ENCODE assay signal across 20 cellular contexts in the genomic region with DNA sequence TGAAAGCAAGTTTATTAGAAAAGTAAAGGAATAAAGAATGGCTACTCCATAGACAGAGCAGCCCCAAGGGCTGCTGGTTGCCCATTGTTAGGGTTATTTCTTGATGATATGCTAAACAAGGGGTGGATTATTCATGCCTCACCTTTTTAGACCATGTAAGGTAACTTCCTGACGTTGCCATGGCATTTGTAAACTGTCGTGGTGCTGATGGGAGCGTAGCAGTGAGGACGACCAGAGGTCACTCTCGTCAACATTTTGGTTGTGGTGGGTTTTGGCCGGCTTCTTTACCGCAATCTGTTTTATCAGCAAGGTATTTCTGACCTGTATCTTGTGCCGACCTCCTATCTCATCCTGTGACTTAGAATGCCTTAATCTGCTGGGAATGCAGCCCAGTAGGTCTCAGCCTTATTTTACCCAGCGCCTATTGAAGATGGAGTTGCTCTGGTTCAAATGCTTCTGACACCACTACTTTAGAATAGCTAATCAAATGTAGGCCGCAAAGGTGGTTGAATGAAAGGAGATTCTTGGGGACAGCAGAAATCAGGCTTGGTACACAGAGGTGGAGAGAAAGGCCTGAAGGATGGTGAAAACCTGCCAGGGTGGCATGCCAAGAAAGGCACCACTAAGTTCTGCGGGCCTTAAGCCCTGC. TPM values are rescaled to one million over a fixed set of nuclear protein-coding genes. Genes with fewer than 3 reads are reported as not detected.
DNase-seq lines count a peak whose midpoint lies in the region; ATAC-seq and TF ChIP-seq lines count a peak whose summit lies in the region.
"Had no signal": no experiment of that assay in that cellular context is flagged by ENCODE, and none has a peak within 500 bp of the region (broad histone marks: within the 10 kb centered on the region; RNA-seq: fewer than 3 reads in every experiment).

No MANE protein-coding gene starts in this region.

- TF ChIP-seq POLR2A in spleen (IDR thresholded peaks at IDR 0.05): no peak

- peak overlapping the region in 4 of 7 donors; percentile 21 to 81 (median 71) for H3K4me3 Mint-ChIP-seq in CD8-positive, alpha-beta memory T cell
- H3K4me3 Mint-ChIP-seq in HFFc6 (peak overlapping the region; percentile 44; the same call in 1 of the 2 replicates), neural crest cell (peak overlapping the region; percentile 67)
- H3K4me3 Mint-ChIP-seq in central memory CD8-positive, alpha-beta T cell: peak overlapping the region; percentile 62

- peaks cover 5 to 7% of the 10 kb centered on the region in 2 donors for H3K27me3 Mint-ChIP-seq in CD8-positive, alpha-beta memory T cell
- H3K27me3 Mint-ChIP-seq in HFFc6 (ENCODE audit: insufficient read depth): peaks cover 65% of the 10 kb centered on the region
- no peaks in the 10 kb centered on the region for H3K27me3 Mint-ChIP-seq in central memory CD8-positive, alpha-beta T cell
- peaks cover 23% of the 10 kb centered on the region for H3K27me3 Mint-ChIP-seq in neural crest cell (ENCODE audit: low read depth)

- intact Hi-C loops in spleen (cut with DNase I; ENCODE audit: low total_unique reads): no loop called here

- ATAC-seq in central memory CD8-positive, alpha-beta T cell (replicated peaks; ENCODE audit: extremely low read depth, poor library complexity, severe bottlenecking): no peak
- ATAC-seq in HG02885 (IDR thresholded peaks at IDR 0.05; ENCODE audit: poor library complexity, unreplicated experiment): no peak
- ATAC-seq: Panc1 had no signal

- peaks cover 5% of the 10 kb centered on the region for H3K4me1 ChIP-seq in CD8-positive, alpha-beta memory T cell (ENCODE audit: insufficient read depth, low read length)
- peaks cover 5 to 34% (median 18%) of the 10 kb centered on the region in 6 donors for H3K4me1 ChIP-seq in spleen

- H3K27ac Mint-ChIP-seq in CD8-positive, alpha-beta memory T cell: no peak overlapping the region
- H3K27ac Mint-ChIP-seq in HFFc6 (no peak overlapping the region), neural crest cell (ENCODE audit: unreplicated experiment) (no peak overlapping the region)
- H3K27ac Mint-ChIP-seq in central memory CD8-positive, alpha-beta T cell (ENCODE audit: low read depth): no peak overlapping the region
- H3K27ac Mint-ChIP-seq: activated CD8-positive, alpha-beta memory T cell treated with anti-CD3 and anti-CD28 coated beads, Interleukin-2, amount 10 ng/mL, durations not matched to agents 7 days and 5 days; activated naive CD4-positive, alpha-beta T cell treated with anti-CD3 and anti-CD28 coated beads, Interleukin-2, amount 10 ng/mL, durations not matched to agents 7 days and 5 days had no signal

- no peaks in the 10 kb centered on the region for H3K27me3 ChIP-seq in CD8-positive, alpha-beta memory T cell (ENCODE audit: insufficient read depth, low read length, poor library complexity, severe bottlenecking)
- peaks cover 0 to 10% (median 0%) of the 10 kb centered on the region in 7 donors for H3K27me3 ChIP-seq in spleen (replicated peaks in 1 of 7)
- H3K27me3 ChIP-seq: cardiac muscle cell had no signal

- 93 to 96% (median 94%) methylated on average over 11 of the region's 11 CpGs for WGBS in spleen, 5 donors

- peaks cover 7 to 19% (median 8%) of the 10 kb centered on the region in 3 donors for H3K4me1 Mint-ChIP-seq in CD8-positive, alpha-beta memory T cell
- H3K4me1 Mint-ChIP-seq in HFFc6 (ENCODE audit: low read depth): no peaks in the 10 kb centered on the region
- H3K4me1 Mint-ChIP-seq in central memory CD8-positive, alpha-beta T cell: peaks cover 4% of the 10 kb centered on the region
- peaks cover 17% of the 10 kb centered on the region for H3K4me1 Mint-ChIP-seq in neural crest cell

- H3K36me3 ChIP-seq in CD8-positive, alpha-beta memory T cell (ENCODE audit: insufficient read depth, low read length): no peaks in the 10 kb centered on the region
- peaks cover 0 to 29% (median 0%) of the 10 kb centered on the region in 6 donors for H3K36me3 ChIP-seq in spleen
- H3K36me3 ChIP-seq: cardiac muscle cell, left lung had no signal

- no peak for DNase-seq in CD8-positive, alpha-beta memory T cell
- DNase-seq in HFFc6 (no peak), neural crest cell (ENCODE audit: low read depth, low spot score) (no peak), NCI-H446 (lab: John Stamatoyannopoulos, UW) (no peak), spleen (no peak)
- no peak for DNase-seq in central memory CD8-positive, alpha-beta T cell (ENCODE audit: low spot score in 2 of 2)
- DNase-seq: effector CD8-positive, alpha-beta T cell; HCEC 1CT; KG1; left lung; NCI-H1105 treated with DMSO at 0.1 percent for 48 hours; NCI-H2171; NCI-H774 had no signal

- POLR2A ChIA-PET in CD8-positive, alpha-beta memory T cell (lab: Charles Lee): no interaction called here

- no peaks in the 10 kb centered on the region for H3K9me3 ChIP-seq in CD8-positive, alpha-beta memory T cell (ENCODE audit: low read length)
- H3K9me3 ChIP-seq in spleen: no peaks in the 10 kb centered on the region
- H3K9me3 ChIP-seq: BLaER1 treated with 17β-estradiol and CSF1 and Interleukin-3, amounts not matched to agents 10 nM and 100 nM; left lung had no signal

- no peak overlapping the region for H3K27ac ChIP-seq in CD8-positive, alpha-beta memory T cell (ENCODE audit: low read depth, low read length)
- peak overlapping the region in 4 of 8 donors; percentile 60 to 82 (median 76) for H3K27ac ChIP-seq in spleen
- H3K27ac ChIP-seq: cardiac muscle cell, left lung, VCaP had no signal

- no peaks in the 10 kb centered on the region for H3K9me3 Mint-ChIP-seq in CD8-positive, alpha-beta memory T cell
- no peaks in the 10 kb centered on the region for H3K9me3 Mint-ChIP-seq in HFFc6
- H3K9me3 Mint-ChIP-seq in central memory CD8-positive, alpha-beta T cell: no peaks in the 10 kb centered on the region
- no peaks in the 10 kb centered on the region for H3K9me3 Mint-ChIP-seq in neural crest cell
- H3K9me3 Mint-ChIP-seq: activated naive CD4-positive, alpha-beta T cell treated with anti-CD3 and anti-CD28 coated beads, Interleukin-2, amount 10 ng/mL, durations not matched to agents 7 days and 5 days had no signal

- CTCF ChIA-PET in CD8-positive, alpha-beta memory T cell (lab: Charles Lee): interaction anchor here (2.0 kb wide), 1 partner anchor 23 kb away, joined by 4 read pairs; no protein-coding TSS in a partner anchor

- no peak overlapping the region for H3K4me3 ChIP-seq in CD8-positive, alpha-beta memory T cell (ENCODE audit: low read length)
- H3K4me3 ChIP-seq in spleen: no peak overlapping the region
- H3K4me3 ChIP-seq: cardiac muscle cell had no signal

- H3K36me3 Mint-ChIP-seq in CD8-positive, alpha-beta memory T cell: peaks cover 0 to 7% (median 3%) of the 10 kb centered on the region in 3 donors
- H3K36me3 Mint-ChIP-seq in HFFc6 (ENCODE audit: low read depth): no peaks in the 10 kb centered on the region
- peaks cover 3% of the 10 kb centered on the region for H3K36me3 Mint-ChIP-seq in central memory CD8-positive, alpha-beta T cell (ENCODE audit: insufficient read depth)
- peaks cover 2% of the 10 kb centered on the region for H3K36me3 Mint-ChIP-seq in neural crest cell (ENCODE audit: low read depth)
- H3K36me3 Mint-ChIP-seq: activated CD8-positive, alpha-beta memory T cell treated with anti-CD3 and anti-CD28 coated beads, Interleukin-2, amount 10 ng/mL, durations not matched to agents 7 days and 5 days; activated naive CD4-positive, alpha-beta T cell treated with anti-CD3 and anti-CD28 coated beads, Interleukin-2, amount 10 ng/mL, durations not matched to agents 7 days and 5 days had no signal

- TF ChIP-seq CTCF in HFFc6 (IDR thresholded peaks at IDR 0.05) (no peak), neural crest cell (conservative IDR thresholded peaks at IDR 0.05) (no peak), spleen (IDR thresholded peaks at IDR 0.05 in 8 of 11, conservative IDR thresholded peaks at IDR 0.05 in 3 of 11) (no peak)

RNA-seq across cellular contexts. Expression of gene SMO, which starts 17.9 kb away (rescaled TPM):
- under 1 TPM; 0.22 to 0.33 TPM for total RNA-seq in CD8-positive, alpha-beta memory T cell
- not detected for polyA plus RNA-seq in CD8-positive, alpha-beta memory T cell
- total RNA-seq in HFFc6 (2021; fragmentation: NEBNext Ultra II Directional; extraction: Animal tissue kit (Norgen Biotek cat#: 25700)): under 1 TPM; 0.09 to 0.57 (median 0.17) TPM
- total RNA-seq in neural crest cell (104 and 119 TPM in 2 replicates), spleen (1 to 10 TPM; 2.6 to 4.7 (median 3.0) TPM)
- 1 to 10 TPM; 1.4 to 2.1 (median 1.6) TPM for polyA plus RNA-seq in spleen

RNA-seq across cellular contexts. Expression of gene TSPAN33, which starts 26.0 kb away (rescaled TPM):
- 10 to 100 TPM; 23.2 to 23.6 TPM for total RNA-seq in CD8-positive, alpha-beta memory T cell
- polyA plus RNA-seq in CD8-positive, alpha-beta memory T cell: 11.6 TPM
- total RNA-seq in HFFc6 (2021; fragmentation: NEBNext Ultra II Directional; extraction: Animal tissue kit (Norgen Biotek cat#: 25700)): under 1 TPM in 5 of 6 experiments, not detected in 1; 0.12 to 0.30 (median 0.19) TPM
- 15.9 and 16.7 TPM in 2 replicates for total RNA-seq in neural crest cell
- total RNA-seq in spleen: 10 to 100 TPM; 37.0 to 48.8 (median 40.7) TPM
- polyA plus RNA-seq in spleen: 10 to 100 TPM; 46.7 to 57.9 (median 55.4) TPM

RNA-seq across cellular contexts. Expression of gene AHCYL2, which starts 54.3 kb away (rescaled TPM):
- 1 to 10 TPM; 8.2 to 8.4 TPM for total RNA-seq in CD8-positive, alpha-beta memory T cell
- 8.1 TPM for polyA plus RNA-seq in CD8-positive, alpha-beta memory T cell
- 10 to 100 TPM in 1 of 6 experiments, 1 to 10 TPM in 5; 6.8 to 12.4 (median 8.8) TPM for total RNA-seq in HFFc6 (2021; fragmentation: NEBNext Ultra II Directional; extraction: Animal tissue kit (Norgen Biotek cat#: 25700))
- total RNA-seq in neural crest cell: 18.7 and 19.1 TPM in 2 replicates
- 10 to 100 TPM; 14.1 to 20.1 (median 18.3) TPM for total RNA-seq in spleen
- 1 to 10 TPM; 3.1 to 3.3 (median 3.3) TPM for polyA plus RNA-seq in spleen

Comparison
In these comparisons a context has a peak if more than half of its experiments do, and no peak if none do; other contexts are left out.
1. RNA of gene SMO, which starts 17.9 kb away (total RNA-seq): 104 to 119 TPM in neural crest cell; 2.6 to 4.7 TPM in spleen, 0.22 to 0.33 TPM in CD8-positive, alpha-beta memory T cell and 0.09 to 0.57 TPM in HFFc6; every median in the first group is over 10 times any median in the second.
2. RNA of gene TSPAN33, which starts 26.0 kb away (total RNA-seq): 37.0 to 48.8 TPM in spleen, 23.2 to 23.6 TPM in CD8-positive, alpha-beta memory T cell and 15.9 to 16.7 TPM in neural crest cell; 0.12 to 0.30 TPM in HFFc6; every median in the first group is over 10 times any median in the second.
3. Peak in every context shown above with its lines, with median percentiles within 50 percentile points of each other: H3K4me3 Mint-ChIP-seq.